Comparison of ENCODE assay signal across 8 cellular contexts in the genomic region with DNA sequence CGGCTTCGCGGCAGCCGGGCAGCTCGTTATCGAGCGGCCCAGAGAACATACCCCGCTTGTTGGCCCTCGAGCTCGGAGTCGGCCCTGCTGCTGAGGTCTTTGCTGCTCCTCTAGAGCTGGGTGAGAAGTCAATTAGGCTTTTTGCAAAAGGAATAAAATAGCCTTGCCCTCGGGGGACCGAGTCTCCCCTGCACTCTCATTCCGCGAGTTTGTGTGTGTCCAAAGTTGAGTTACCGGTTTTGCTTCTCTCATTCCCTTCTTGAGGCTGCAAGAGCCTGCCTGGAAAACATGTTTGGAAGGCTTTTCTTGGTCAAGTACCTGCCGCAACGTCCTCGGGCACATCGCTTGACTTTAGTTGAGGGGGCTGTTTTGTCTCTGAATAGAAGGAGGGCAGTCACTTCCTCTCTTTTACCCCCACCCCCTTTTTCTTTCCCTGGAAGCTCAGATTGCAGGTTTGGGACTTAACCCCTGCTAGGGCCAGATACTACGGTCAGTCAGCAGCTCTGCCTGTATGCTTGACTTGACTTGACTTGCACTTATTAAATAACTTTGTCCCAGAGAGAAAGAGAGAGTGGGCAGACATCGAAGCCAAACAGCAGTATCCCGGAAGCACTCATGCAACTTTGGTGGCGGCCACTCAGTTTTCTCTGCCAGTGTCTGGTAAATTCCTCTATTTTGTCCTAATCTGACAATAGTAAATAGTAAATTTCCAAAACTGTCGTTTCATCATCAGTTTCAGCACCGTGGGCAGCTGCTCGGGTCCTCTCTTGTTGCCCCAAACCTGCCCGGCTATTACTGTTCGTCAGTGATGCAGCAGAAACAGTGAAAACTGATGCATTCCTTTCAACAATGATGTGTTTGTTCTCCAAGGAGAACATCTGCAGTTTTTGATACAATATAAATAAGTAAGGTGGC.
DNase-seq lines count a peak whose midpoint lies in the region; ATAC-seq lines count a peak whose summit lies in the region.

No MANE protein-coding gene starts in this region.

- CTCF ChIA-PET in activated naive CD4-positive, alpha-beta T cell treated with anti-CD3 and anti-CD28 coated beads, Interleukin-2, amount 10 ng/mL, durations not matched to agents 7 days and 5 days (lab: Charles Lee): interaction anchor here (1.4 kb wide), 1 partner anchor 48 kb away, joined by 4 read pairs; no protein-coding TSS in a partner anchor

- H3K4me1 ChIP-seq in neuron (ENCODE audit: insufficient read depth, low read length): peaks cover 12% of the 10 kb centered on the region

- peak; percentile 29 for ATAC-seq in HG02642 (IDR thresholded peaks at IDR 0.05; ENCODE audit: poor library complexity, unreplicated experiment)

- no peaks in the 10 kb centered on the region for H3K36me3 ChIP-seq in neuron (ENCODE audit: insufficient read depth, low read length)

- H3K9me3 Mint-ChIP-seq in activated naive CD4-positive, alpha-beta T cell treated with anti-CD3 and anti-CD28 coated beads, Interleukin-2, amount 10 ng/mL, durations not matched to agents 7 days and 5 days: no peaks in the 10 kb centered on the region

- peak overlapping the region; percentile 86 for H2AFZ ChIP-seq in neuron (ENCODE audit: low read depth, low read length)

- H3K27me3 ChIP-seq in neuron (ENCODE audit: insufficient read depth, low read length): no peaks in the 10 kb centered on the region

- peak overlapping the region; percentile 67 for H3K4me3 ChIP-seq in neuron (ENCODE audit: low read length)

- H3K4me1 Mint-ChIP-seq in activated naive CD4-positive, alpha-beta T cell treated with anti-CD3 and anti-CD28 coated beads, Interleukin-2, amount 10 ng/mL, durations not matched to agents 7 days and 5 days: peaks cover 53% of the 10 kb centered on the region

- H3K4me3 Mint-ChIP-seq in activated naive CD4-positive, alpha-beta T cell treated with anti-CD3 and anti-CD28 coated beads, Interleukin-2, amount 10 ng/mL, durations not matched to agents 7 days and 5 days: peak overlapping the region; percentile 96

- peak; percentile 17 for DNase-seq in activated naive CD4-positive, alpha-beta T cell treated with Interleukin-2 at 50 U/mL for 16 hours
- no peak for DNase-seq in activated naive CD4-positive, alpha-beta T cell (lab: John Stamatoyannopoulos, UW)
- DNase-seq in NCI-H1105 treated with DMSO at 0.1 percent for 48 hours (lab: John Stamatoyannopoulos, UW): peak; percentile 65
- peak; percentile 37 for DNase-seq in activated naive CD4-positive, alpha-beta T cell treated with anti-CD3 and anti-CD28 coated beads, Interleukin-2, amount 10 ng/mL, durations not matched to agents 7 days and 5 days
- DNase-seq in germinal center (ENCODE audit: low spot score): peak; percentile 8
- DNase-seq in NCI-H1694 treated with DMSO at 0.1 percent for 48 hours (lab: John Stamatoyannopoulos, UW): no peak

- H3K27me3 Mint-ChIP-seq in activated naive CD4-positive, alpha-beta T cell treated with anti-CD3 and anti-CD28 coated beads, Interleukin-2, amount 10 ng/mL, durations not matched to agents 7 days and 5 days: peaks cover 12% of the 10 kb centered on the region

- H3K36me3 Mint-ChIP-seq in activated naive CD4-positive, alpha-beta T cell treated with anti-CD3 and anti-CD28 coated beads, Interleukin-2, amount 10 ng/mL, durations not matched to agents 7 days and 5 days: peaks cover 20% of the 10 kb centered on the region

- H3K9me3 ChIP-seq in neuron (ENCODE audit: low read length): no peaks in the 10 kb centered on the region

- peak overlapping the region; percentile 99 for H3K27ac Mint-ChIP-seq in activated naive CD4-positive, alpha-beta T cell treated with anti-CD3 and anti-CD28 coated beads, Interleukin-2, amount 10 ng/mL, durations not matched to agents 7 days and 5 days

Comparison
In these comparisons a context has a peak if more than half of its experiments do, and no peak if none do; other contexts are left out.
1. DNase-seq: peak in activated naive CD4-positive, alpha-beta T cell treated with Interleukin-2 at 50 U/mL for 16 hours (single experiment), NCI-H1105 treated with DMSO at 0.1 percent for 48 hours (single experiment), activated naive CD4-positive, alpha-beta T cell treated with anti-CD3 and anti-CD28 coated beads, Interleukin-2, amount 10 ng/mL, durations not matched to agents 7 days and 5 days (single experiment) and germinal center (single experiment); none in activated naive CD4-positive, alpha-beta T cell (0 of 4) and NCI-H1694 treated with DMSO at 0.1 percent for 48 hours (single experiment).